Comparison of ENCODE assay signal across 15 cellular contexts in the genomic region with DNA sequence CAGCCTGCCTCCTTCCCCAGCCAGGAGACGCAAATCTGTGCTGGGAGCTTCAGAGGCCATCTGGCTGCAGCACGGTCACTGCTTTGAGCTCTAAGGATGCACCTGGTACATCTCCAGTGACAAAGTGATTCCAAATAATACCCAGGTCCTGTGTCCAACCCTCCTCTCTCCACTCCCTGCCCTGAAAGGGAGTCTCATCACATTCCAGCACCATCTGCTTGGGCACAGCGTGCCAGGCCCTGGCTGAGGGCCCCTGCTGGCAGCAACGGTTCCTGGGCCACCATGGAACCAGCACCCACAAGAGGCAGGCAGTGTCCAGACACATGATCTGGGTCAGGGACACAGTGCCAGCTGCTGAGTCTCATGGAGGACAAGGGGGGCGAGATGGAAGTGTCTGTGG.
A peak's percentile ranks its signal among the peaks of the same experiment; 100 is the strongest.
DNase-seq lines count a peak whose midpoint lies in the region; ATAC-seq and TF ChIP-seq lines count a peak whose summit lies in the region.
"Had no signal": no experiment of that assay in that cellular context is flagged by ENCODE, and none has a peak within 500 bp of the region (broad histone marks: within the 10 kb centered on the region; RNA-seq: fewer than 3 reads in every experiment).

No MANE protein-coding gene starts in this region.

- H3K4me1 ChIP-seq in psoas muscle (peaks cover 9% of the 10 kb centered on the region), body of pancreas (peaks cover 17% of the 10 kb centered on the region)

- DNase-seq in NCI-H2171 treated with DMSO at 0.1 percent for 48 hours (lab: John Stamatoyannopoulos, UW) = peak; percentile 58
- DNase-seq in cerebellar cortex (ENCODE audit: low spot score) = peak; percentile 98
- no peak for DNase-seq in left cardiac atrium
- peak in 1 of 2 donors; percentile 65 for DNase-seq in psoas muscle
- no peak for DNase-seq in body of pancreas
- DNase-seq in dedifferentiated amniotic fluid mesenchymal stem cell (ENCODE audit: extremely low spot score) = no peak
- no peak for DNase-seq in NCI-H69 (lab: John Stamatoyannopoulos, UW)
- DNase-seq: BE2C; Calu3; CD4-positive, alpha-beta T cell; DMS79 treated with DMSO at 0.1 percent for 48 hours; HCEC 1CT; NCI-H1105; NCI-H1930; PC-9 had no signal

- H3K36me3 ChIP-seq in psoas muscle (ENCODE audit: insufficient read depth in 1 of 2, low read depth in 1 of 2) = no peaks in the 10 kb centered on the region
- H3K36me3 ChIP-seq in body of pancreas (replicated peaks in 1 of 2; ENCODE audit: insufficient read depth in 1 of 2, low read depth in 2 of 2) = no peaks in the 10 kb centered on the region
- H3K36me3 ChIP-seq: BE2C had no signal

- no peak overlapping the region for H3K27ac ChIP-seq in psoas muscle
- no peak overlapping the region for H3K27ac ChIP-seq in body of pancreas
- H3K27ac ChIP-seq: PC-9 had no signal

- TF ChIP-seq POLR2A in body of pancreas (IDR thresholded peaks at IDR 0.05) = no peak

- TF ChIP-seq CTCF in psoas muscle (IDR thresholded peaks at IDR 0.05) (no peak), body of pancreas (IDR thresholded peaks at IDR 0.05) (no peak)

- ATAC-seq in left cardiac atrium (peak; percentile 21 to 32), psoas muscle (peak; percentile 65 to 76 (median 75)), body of pancreas (no peak)

- 27 to 34% (median 28%) methylated on average over 5 of the region's 5 CpGs for WGBS in psoas muscle, 3 donors
- WGBS in body of pancreas, 2 donors = 83 to 84% methylated on average over 5 of the region's 5 CpGs

- intact Hi-C loops in left cardiac atrium (cut with DNase I) = no loop called here
- intact Hi-C loops in psoas muscle (cut with DNase I) = no loop called here
- intact Hi-C loops in body of pancreas (cut with DNase I) = no loop called here

- H3K9me3 ChIP-seq in psoas muscle (no peaks in the 10 kb centered on the region), body of pancreas (no peaks in the 10 kb centered on the region)
- H3K9me3 ChIP-seq: BE2C had no signal

- H3K4me3 ChIP-seq in psoas muscle = no peak overlapping the region
- no peak overlapping the region for H3K4me3 ChIP-seq in body of pancreas
- H3K4me3 ChIP-seq: PC-9 had no signal

- H3K27me3 ChIP-seq in psoas muscle (ENCODE audit: insufficient read depth in 3 of 3, low read length in 2 of 3) = no peaks in the 10 kb centered on the region
- H3K27me3 ChIP-seq in body of pancreas = no peaks in the 10 kb centered on the region
- H3K27me3 ChIP-seq: BE2C had no signal

Comparison
In these comparisons a context has a peak if more than half of its experiments do, and no peak if none do; other contexts are left out.
1. DNase-seq: peak in NCI-H2171 treated with DMSO at 0.1 percent for 48 hours (single experiment) and cerebellar cortex (single experiment); none in left cardiac atrium (single experiment), body of pancreas (0 of 4), dedifferentiated amniotic fluid mesenchymal stem cell (single experiment) and NCI-H69 (single experiment).